In genomic region chr19:15403151-15403531, GRCh38 we compare ENCODE assay signal across 26 cellular contexts. TPM values are rescaled to one million over a fixed set of nuclear protein-coding genes. Genes with fewer than 3 reads are reported as not detected.
DNase-seq lines count a peak whose midpoint lies in the region; ATAC-seq and TF ChIP-seq lines count a peak whose summit lies in the region.
"Had no signal": no experiment of that assay in that cellular context is flagged by ENCODE, and none has a peak within 500 bp of the region (broad histone marks: within the 10 kb centered on the region; RNA-seq: fewer than 3 reads in every experiment).

No MANE protein-coding gene starts in this region.

- H3K36me3 Mint-ChIP-seq in activated CD8-positive, alpha-beta T cell treated with anti-CD3 and anti-CD28 coated beads for 36 hours (ENCODE audit: low read depth), result peaks cover 13% of the 10 kb centered on the region
- H3K36me3 Mint-ChIP-seq in activated CD8-positive, alpha-beta T cell treated with anti-CD3 and anti-CD28 coated beads, Interleukin-2, amount 10 ng/mL, durations not matched to agents 7 days and 5 days (ENCODE audit: low read depth), result peaks cover 31% of the 10 kb centered on the region
- H3K36me3 Mint-ChIP-seq in central memory CD8-positive, alpha-beta T cell (ENCODE audit: insufficient read depth), result peaks cover 35% of the 10 kb centered on the region

- H3K36me3 ChIP-seq in prostate gland, result peaks cover 9 to 25% of the 10 kb centered on the region in 2 donors
- H3K36me3 ChIP-seq in tibial artery, result peaks cover 32 to 60% (median 53%) of the 10 kb centered on the region in 3 donors

- no peaks in the 10 kb centered on the region for H3K4me1 ChIP-seq in prostate gland (replicated peaks)
- peaks cover 7 to 65% (median 42%) of the 10 kb centered on the region in 4 donors for H3K4me1 ChIP-seq in tibial artery

- H3K9me3 Mint-ChIP-seq in activated CD8-positive, alpha-beta T cell treated with anti-CD3 and anti-CD28 coated beads for 36 hours, result no peaks in the 10 kb centered on the region
- H3K9me3 Mint-ChIP-seq in activated CD8-positive, alpha-beta T cell treated with anti-CD3 and anti-CD28 coated beads, Interleukin-2, amount 10 ng/mL, durations not matched to agents 7 days and 5 days (ENCODE audit: insufficient read depth), result no peaks in the 10 kb centered on the region
- no peaks in the 10 kb centered on the region for H3K9me3 Mint-ChIP-seq in central memory CD8-positive, alpha-beta T cell
- H3K9me3 Mint-ChIP-seq: activated CD4-positive, alpha-beta memory T cell treated with anti-CD3 and anti-CD28 coated beads, Interleukin-2, amount 10 ng/mL, durations not matched to agents 7 days and 5 days; HFFc6 had no signal

- H3K27ac ChIP-seq in prostate gland, result peak overlapping the region; percentile 60 to 62
- H3K27ac ChIP-seq in tibial artery, result peak overlapping the region; percentile 69 to 71
- H3K27ac ChIP-seq: 22Rv1 had no signal

- intact Hi-C loops in activated CD8-positive, alpha-beta T cell treated with anti-CD3 and anti-CD28 coated beads for 36 hours (cut with micrococcal nuclease), result no loop called here
- intact Hi-C loops in prostate gland (cut with DNase I) (no loop called here), tibial artery (cut with DNase I; ENCODE audit: low total_unique reads) (loop anchor here (10.0 kb wide), 1 partner anchor 152 kb away; no protein-coding TSS in a partner anchor)

- no peaks in the 10 kb centered on the region for H3K9me3 ChIP-seq in prostate gland
- H3K9me3 ChIP-seq in tibial artery, result no peaks in the 10 kb centered on the region

- CTCF ChIA-PET in activated CD8-positive, alpha-beta T cell treated with anti-CD3 and anti-CD28 coated beads for 36 hours (lab: Charles Lee), result no interaction called here
- CTCF ChIA-PET in activated CD8-positive, alpha-beta T cell treated with anti-CD3 and anti-CD28 coated beads, Interleukin-2, amount 10 ng/mL, durations not matched to agents 7 days and 5 days (lab: Charles Lee), result no interaction called here

- no peak overlapping the region for H3K4me3 Mint-ChIP-seq in activated CD8-positive, alpha-beta T cell treated with anti-CD3 and anti-CD28 coated beads for 36 hours
- no peak overlapping the region for H3K4me3 Mint-ChIP-seq in activated CD8-positive, alpha-beta T cell treated with anti-CD3 and anti-CD28 coated beads, Interleukin-2, amount 10 ng/mL, durations not matched to agents 7 days and 5 days
- no peak overlapping the region for H3K4me3 Mint-ChIP-seq in central memory CD8-positive, alpha-beta T cell
- H3K4me3 Mint-ChIP-seq: activated CD4-positive, alpha-beta memory T cell treated with anti-CD3 and anti-CD28 coated beads, Interleukin-2, amount 10 ng/mL, durations not matched to agents 7 days and 5 days; HFFc6 had no signal

- ATAC-seq in activated CD8-positive, alpha-beta T cell treated with anti-CD3 and anti-CD28 coated beads for 36 hours, result no peak
- ATAC-seq in activated CD8-positive, alpha-beta T cell treated with anti-CD3 and anti-CD28 coated beads, Interleukin-2, amount 10 ng/mL, durations not matched to agents 7 days and 5 days, result no peak
- ATAC-seq in central memory CD8-positive, alpha-beta T cell (replicated peaks; ENCODE audit: extremely low read depth, poor library complexity, severe bottlenecking), result no peak
- ATAC-seq: GM12878 had no signal

- TF ChIP-seq POLR2A in prostate gland (IDR thresholded peaks at IDR 0.05), result no peak

- H3K27me3 ChIP-seq in prostate gland (replicated peaks; ENCODE audit: insufficient read depth) (no peaks in the 10 kb centered on the region), tibial artery (no peaks in the 10 kb centered on the region)

- no peaks in the 10 kb centered on the region for H3K27me3 Mint-ChIP-seq in activated CD8-positive, alpha-beta T cell treated with anti-CD3 and anti-CD28 coated beads for 36 hours
- H3K27me3 Mint-ChIP-seq in activated CD8-positive, alpha-beta T cell treated with anti-CD3 and anti-CD28 coated beads, Interleukin-2, amount 10 ng/mL, durations not matched to agents 7 days and 5 days (ENCODE audit: low read depth), result no peaks in the 10 kb centered on the region
- no peaks in the 10 kb centered on the region for H3K27me3 Mint-ChIP-seq in central memory CD8-positive, alpha-beta T cell
- H3K27me3 Mint-ChIP-seq: activated CD4-positive, alpha-beta memory T cell treated with anti-CD3 and anti-CD28 coated beads, Interleukin-2, amount 10 ng/mL, durations not matched to agents 7 days and 5 days had no signal

- WGBS in prostate gland, result 90% methylated on average over 10 of the region's 10 CpGs

- POLR2A ChIA-PET in activated CD8-positive, alpha-beta T cell treated with anti-CD3 and anti-CD28 coated beads for 36 hours (lab: Charles Lee), result no interaction called here
- POLR2A ChIA-PET in activated CD8-positive, alpha-beta T cell treated with anti-CD3 and anti-CD28 coated beads, Interleukin-2, amount 10 ng/mL, durations not matched to agents 7 days and 5 days (lab: Charles Lee), result no interaction called here

- no peak for DNase-seq in activated CD8-positive, alpha-beta T cell treated with anti-CD3 and anti-CD28 coated beads for 36 hours
- DNase-seq in activated CD8-positive, alpha-beta T cell treated with anti-CD3 and anti-CD28 coated beads, Interleukin-2, amount 10 ng/mL, durations not matched to agents 7 days and 5 days, result no peak
- no peak for DNase-seq in central memory CD8-positive, alpha-beta T cell (ENCODE audit: low spot score in 2 of 2)
- DNase-seq in prostate gland (ENCODE audit: low spot score) (no peak), tibial artery (peak in 1 of 2 donors; percentile 61), DMS 273 (lab: John Stamatoyannopoulos, UW; ENCODE audit: unreplicated experiment) (no peak), AG08395 (ENCODE audit: low spot score) (no peak), amygdala (lab: John Stamatoyannopoulos, UW) (no peak)
- DNase-seq: activated CD4-positive, alpha-beta memory T cell treated with anti-CD3 and anti-CD28 coated beads, Interleukin-2, amount 10 ng/mL, durations not matched to agents 7 days and 5 days; activated CD4-positive, CD25-positive, alpha-beta regulatory T cell; activated naive CD4-positive, alpha-beta T cell treated with anti-CD3 and anti-CD28 coated beads, Interleukin-2, amount 50 U/mL, for 16 hours; activated T-cell treated with anti-CD3 and anti-CD28 coated beads, Interleukin-2, amount 50 U/mL, for 1 hour; aorta; central memory CD4-positive, alpha-beta T cell; DMS79; HFFc6; hippocampal formation; MV-4-11; NCI-H1694 treated with DMSO at 0.1 percent for 48 hours; NCI-H2171 treated with DMSO at 0.1 percent for 48 hours; NCI-H526 treated with DMSO at 0.1 percent for 48 hours; nucleus accumbens; retina had no signal

- H3K4me3 ChIP-seq in prostate gland (no peak overlapping the region), tibial artery (no peak overlapping the region)
- H3K4me3 ChIP-seq: GM12878, lung had no signal

- no peak for TF ChIP-seq CTCF in activated CD8-positive, alpha-beta T cell treated with anti-CD3 and anti-CD28 coated beads for 36 hours (IDR thresholded peaks at IDR 0.05)
- TF ChIP-seq CTCF in prostate gland (IDR thresholded peaks at IDR 0.05), result no peak
- no peak for TF ChIP-seq CTCF in tibial artery (IDR thresholded peaks at IDR 0.05)

- H3K27ac Mint-ChIP-seq in activated CD8-positive, alpha-beta T cell treated with anti-CD3 and anti-CD28 coated beads for 36 hours, result peak overlapping the region; percentile 72
- no peak overlapping the region for H3K27ac Mint-ChIP-seq in activated CD8-positive, alpha-beta T cell treated with anti-CD3 and anti-CD28 coated beads, Interleukin-2, amount 10 ng/mL, durations not matched to agents 7 days and 5 days
- H3K27ac Mint-ChIP-seq in central memory CD8-positive, alpha-beta T cell (ENCODE audit: low read depth), result peak overlapping the region; percentile 29
- H3K27ac Mint-ChIP-seq: activated CD4-positive, alpha-beta memory T cell treated with anti-CD3 and anti-CD28 coated beads, Interleukin-2, amount 10 ng/mL, durations not matched to agents 7 days and 5 days; HFFc6 had no signal

- H3K4me1 Mint-ChIP-seq in activated CD8-positive, alpha-beta T cell treated with anti-CD3 and anti-CD28 coated beads for 36 hours (ENCODE audit: low read depth), result peaks cover 21% of the 10 kb centered on the region
- H3K4me1 Mint-ChIP-seq in activated CD8-positive, alpha-beta T cell treated with anti-CD3 and anti-CD28 coated beads, Interleukin-2, amount 10 ng/mL, durations not matched to agents 7 days and 5 days (ENCODE audit: low read depth), result peaks cover 12% of the 10 kb centered on the region
- H3K4me1 Mint-ChIP-seq in central memory CD8-positive, alpha-beta T cell, result peaks cover 36% of the 10 kb centered on the region

RNA-seq across cellular contexts. Expression of gene AKAP8L, which starts 15.6 kb away (rescaled TPM):
- total RNA-seq in activated CD8-positive, alpha-beta T cell treated with anti-CD3 and anti-CD28 coated beads for 36 hours, result 10 to 100 TPM; 83.1 to 88.8 TPM
- total RNA-seq in activated CD8-positive, alpha-beta T cell treated with anti-CD3 and anti-CD28 coated beads, Interleukin-2, amount 10 ng/mL, durations not matched to agents 7 days and 5 days, result 10 to 100 TPM; 83.8 to 86.7 TPM
- total RNA-seq in prostate gland, result 100 to 1,000 TPM; 107 to 269 TPM

RNA-seq across cellular contexts. Expression of gene AKAP8, which starts 23.6 kb away (rescaled TPM):
- 10 to 100 TPM; 47.6 to 48.2 TPM for total RNA-seq in activated CD8-positive, alpha-beta T cell treated with anti-CD3 and anti-CD28 coated beads for 36 hours
- total RNA-seq in activated CD8-positive, alpha-beta T cell treated with anti-CD3 and anti-CD28 coated beads, Interleukin-2, amount 10 ng/mL, durations not matched to agents 7 days and 5 days, result 10 to 100 TPM; 47.4 to 48.0 TPM
- total RNA-seq in prostate gland, result 10 to 100 TPM; 30.3 to 34.2 TPM

RNA-seq across cellular contexts. Expression of gene WIZ, which starts 46.6 kb away (rescaled TPM):
- 10 to 100 TPM; 19.3 to 21.0 TPM for total RNA-seq in activated CD8-positive, alpha-beta T cell treated with anti-CD3 and anti-CD28 coated beads for 36 hours
- 10 to 100 TPM; 31.6 to 32.7 TPM for total RNA-seq in activated CD8-positive, alpha-beta T cell treated with anti-CD3 and anti-CD28 coated beads, Interleukin-2, amount 10 ng/mL, durations not matched to agents 7 days and 5 days
- 10 to 100 TPM; 55.9 to 93.3 TPM for total RNA-seq in prostate gland
